In genomic region chr3:18843188-18843587, GRCh38 we compare ENCODE assay signal across 25 cellular contexts.
"Had no signal": no experiment of that assay in that cellular context is flagged by ENCODE, and none has a peak within 500 bp of the region (broad histone marks: within the 10 kb centered on the region; RNA-seq: fewer than 3 reads in every experiment).

No MANE protein-coding gene starts in this region.

- H3K9me3 ChIP-seq: Peyer's patch, SJSA1 had no signal

- ATAC-seq: HepG2, Right ventricle myocardium inferior had no signal

- H3K27ac Mint-ChIP-seq: T-helper 1 cell treated with Interleukin-12 subunit alpha and Interleukin-12 subunit beta and Interleukin-4 antibody, amounts not matched to agents 30 μg/mL and 1 μg/mL, for 36 hours had no signal

- H2AFZ ChIP-seq: PC-9 had no signal

- H3K36me3 ChIP-seq: Peyer's patch, SJSA1 had no signal

- H3K4me3 Mint-ChIP-seq: T-helper 1 cell treated with Interleukin-12 subunit alpha and Interleukin-12 subunit beta and Interleukin-4 antibody, amounts not matched to agents 30 μg/mL and 1 μg/mL, for 36 hours had no signal

- H3K4me2 ChIP-seq: PC-9 had no signal

- H3K9me3 Mint-ChIP-seq: T-helper 1 cell treated with Interleukin-12 subunit alpha and Interleukin-12 subunit beta and Interleukin-4 antibody, amounts not matched to agents 30 μg/mL and 1 μg/mL, for 36 hours had no signal

- H3K4me1 ChIP-seq: Peyer's patch, SJSA1 had no signal

- H3K4me3 ChIP-seq: PC-9, Peyer's patch, SJSA1, SK-N-MC had no signal

- DNase-seq: IMR-90, Karpas-422, KG1, NCI-H1092, NCI-H1105 treated with DMSO at 0.1 percent for 48 hours, NCI-H1417 treated with DMSO at 0.1 percent for 48 hours, NCI-H146, NCI-H1694 treated with DMSO at 0.1 percent for 48 hours, NCI-H1930, NCI-H2081, NCI-H2107, NCI-H2171 treated with DMSO at 0.1 percent for 48 hours, NCI-H345, NCI-H446 treated with DMSO at 0.1 percent for 48 hours, NCI-H510A treated with DMSO at 0.1 percent for 48 hours, NCI-H69, NCI-H774, PC-9, Peyer's patch, SIG-M5 had no signal

- H3K27ac ChIP-seq: PC-9, Peyer's patch, SJSA1, SK-N-MC had no signal
